ENCODE assay signal across 26 cellular contexts in genomic region chr22:41117127-41117965, GRCh38. TPM values are rescaled to one million over a fixed set of nuclear protein-coding genes. Genes with fewer than 3 reads are reported as not detected.
DNase-seq lines count a peak whose midpoint lies in the region; ATAC-seq and TF ChIP-seq lines count a peak whose summit lies in the region.
"Had no signal": no experiment of that assay in that cellular context is flagged by ENCODE, and none has a peak within 500 bp of the region (broad histone marks: within the 10 kb centered on the region; RNA-seq: fewer than 3 reads in every experiment).

No MANE protein-coding gene starts in this region.

- TF ChIP-seq EP300 in sigmoid colon (IDR thresholded peaks at IDR 0.05): no peak

- H3K4me3 ChIP-seq in HCT116 (replicated peaks in 1 of 2; ENCODE audit: low read depth in 1 of 2, low read length in 2 of 2) (no peak overlapping the region), sigmoid colon (no peak overlapping the region)
- H3K4me3 ChIP-seq: lung, pancreas, right atrium auricular region, SK-N-MC, uterus had no signal

- H2AFZ ChIP-seq in HCT116 (ENCODE audit: low read depth, low read length, poor library complexity, severe bottlenecking): no peak overlapping the region

- no peak overlapping the region for H3K4me2 ChIP-seq in HCT116 (ENCODE audit: low read length)

- CTCF ChIA-PET in activated naive CD4-positive, alpha-beta T cell treated with anti-CD3 and anti-CD28 coated beads, Interleukin-2, amount 10 ng/mL, durations not matched to agents 7 days and 5 days (lab: Charles Lee): interaction anchor here (1.2 kb wide), 1 partner anchor 151 kb away, joined by 3 read pairs; no protein-coding TSS in a partner anchor
- CTCF ChIA-PET in HCT116 (lab: Charles Lee) (interaction anchor here (0.5 kb wide), 1 partner anchor 196 kb away, joined by 3 read pairs; no protein-coding TSS in a partner anchor), HEK293T (lab: Yijun Ruan, JAX) (no interaction called here)

- no peak for TF ChIP-seq RAD21 in HCT116 (IDR thresholded peaks at IDR 0.05; ENCODE audit: low read depth)

- no peaks in the 10 kb centered on the region for H3K4me1 ChIP-seq in HCT116 (ENCODE audit: control insufficient read depth in 1 of 2, insufficient read depth in 2 of 2, low read length in 2 of 2)
- H3K4me1 ChIP-seq in sigmoid colon: peaks cover 0 to 45% (median 22%) of the 10 kb centered on the region in 4 donors
- H3K4me1 ChIP-seq: foreskin keratinocyte, pancreas had no signal

- no peak for TF ChIP-seq POLR2A in HCT116 (IDR thresholded peaks at IDR 0.05; ENCODE audit: borderline replicate concordance, extremely low read depth, insufficient read depth, insufficient read length)
- no peak for TF ChIP-seq POLR2A in sigmoid colon (IDR thresholded peaks at IDR 0.05)

- H3K4me3 Mint-ChIP-seq in activated naive CD4-positive, alpha-beta T cell treated with anti-CD3 and anti-CD28 coated beads, Interleukin-2, amount 10 ng/mL, durations not matched to agents 7 days and 5 days: no peak overlapping the region
- H3K4me3 Mint-ChIP-seq in chondrocyte (ENCODE audit: unreplicated experiment): no peak overlapping the region
- no peak overlapping the region for H3K4me3 Mint-ChIP-seq in stimulated activated naive B cell treated with anti-CD40 and anti-IgM and Interleukin-4, amounts not matched to agents 10 μg/mL and 1 μg/mL and 100 μg/mL, for 72 hours
- H3K4me3 Mint-ChIP-seq: activated CD8-positive, alpha-beta memory T cell treated with anti-CD3 and anti-CD28 coated beads, Interleukin-2, amount 10 ng/mL, durations not matched to agents 7 days and 5 days had no signal

- H3K27ac Mint-ChIP-seq in activated naive CD4-positive, alpha-beta T cell treated with anti-CD3 and anti-CD28 coated beads, Interleukin-2, amount 10 ng/mL, durations not matched to agents 7 days and 5 days: peak overlapping the region; percentile 12
- H3K27ac Mint-ChIP-seq in chondrocyte (ENCODE audit: unreplicated experiment): peak overlapping the region; percentile 47
- H3K27ac Mint-ChIP-seq in stimulated activated naive B cell treated with anti-CD40 and anti-IgM and Interleukin-4, amounts not matched to agents 10 μg/mL and 1 μg/mL and 100 μg/mL, for 72 hours: peak overlapping the region; percentile 62
- H3K27ac Mint-ChIP-seq: activated CD8-positive, alpha-beta memory T cell treated with anti-CD3 and anti-CD28 coated beads, Interleukin-2, amount 10 ng/mL, durations not matched to agents 7 days and 5 days; activated T-helper 2 cell treated with anti-CD3 and anti-CD28 coated beads, Interferon-gamma antibody, Interleukin-2, Interleukin-4, amounts not matched to agents 10 μg/mL and 5 μg/mL and 100 μg/mL, durations not matched to agents 14 hours and 24 hours and 36 hours had no signal

- 91 to 93% methylated on average over 9 of the region's 9 CpGs for WGBS in sigmoid colon, 2 donors

- peaks cover 98% of the 10 kb centered on the region for H3K79me2 ChIP-seq in HCT116 (ENCODE audit: insufficient read depth, low read length)

- H3K9me3 Mint-ChIP-seq in activated naive CD4-positive, alpha-beta T cell treated with anti-CD3 and anti-CD28 coated beads, Interleukin-2, amount 10 ng/mL, durations not matched to agents 7 days and 5 days: no peaks in the 10 kb centered on the region
- no peaks in the 10 kb centered on the region for H3K9me3 Mint-ChIP-seq in chondrocyte (ENCODE audit: low read depth)
- H3K9me3 Mint-ChIP-seq in stimulated activated naive B cell treated with anti-CD40 and anti-IgM and Interleukin-4, amounts not matched to agents 10 μg/mL and 1 μg/mL and 100 μg/mL, for 72 hours: no peaks in the 10 kb centered on the region
- H3K9me3 Mint-ChIP-seq: activated T-helper 2 cell treated with anti-CD3 and anti-CD28 coated beads, Interferon-gamma antibody, Interleukin-2, Interleukin-4, amounts not matched to agents 10 μg/mL and 5 μg/mL and 100 μg/mL, durations not matched to agents 14 hours and 24 hours and 36 hours had no signal

- no peak overlapping the region for H3K9ac ChIP-seq in HCT116 (ENCODE audit: low read length)

- TF ChIP-seq CTCF in HCT116 (IDR thresholded peaks at IDR 0.05 in 2 of 3, conservative IDR thresholded peaks at IDR 0.05 in 1 of 3; ENCODE audit: borderline replicate concordance in 1 of 3, insufficient read depth in 1 of 3, low read depth in 2 of 3, low read length in 2 of 3) (no peak), chondrocyte (IDR thresholded peaks at IDR 0.05) (no peak), sigmoid colon (IDR thresholded peaks at IDR 0.05) (no peak)

- ATAC-seq in HCT116 (no peak), HG03439 (IDR thresholded peaks at IDR 0.05; ENCODE audit: unreplicated experiment) (no peak)
- ATAC-seq in stimulated activated naive B cell treated with anti-CD40 and anti-IgM and Interleukin-4, amounts not matched to agents 10 μg/mL and 1 μg/mL and 100 μg/mL, for 72 hours (replicated peaks): no peak
- ATAC-seq: activated CD8-positive, alpha-beta memory T cell treated with anti-CD3 and anti-CD28 coated beads, Interleukin-2, amount 10 ng/mL, durations not matched to agents 7 days and 5 days; esophagus mucosa; foreskin keratinocyte; pancreas had no signal

- H4K20me1 ChIP-seq in HCT116 (ENCODE audit: insufficient read depth): peaks cover 7% of the 10 kb centered on the region; the same call in 1 of the 2 replicates

- peaks cover 57% of the 10 kb centered on the region for H3K36me3 Mint-ChIP-seq in activated naive CD4-positive, alpha-beta T cell treated with anti-CD3 and anti-CD28 coated beads, Interleukin-2, amount 10 ng/mL, durations not matched to agents 7 days and 5 days
- peaks cover 6% of the 10 kb centered on the region for H3K36me3 Mint-ChIP-seq in chondrocyte (ENCODE audit: low read depth)
- H3K36me3 Mint-ChIP-seq in stimulated activated naive B cell treated with anti-CD40 and anti-IgM and Interleukin-4, amounts not matched to agents 10 μg/mL and 1 μg/mL and 100 μg/mL, for 72 hours: peaks cover 26 to 48% of the 10 kb centered on the region in 2 donors

- no peak for DNase-seq in activated naive CD4-positive, alpha-beta T cell treated with anti-CD3 and anti-CD28 coated beads, Interleukin-2, amount 10 ng/mL, durations not matched to agents 7 days and 5 days
- DNase-seq in activated naive CD4-positive, alpha-beta T cell treated with Interleukin-2 at 50 U/mL for 16 hours: no peak
- DNase-seq in HCT116 (ENCODE audit: low read depth, low spot score): no peak
- no peak for DNase-seq in chondrocyte (ENCODE audit: low spot score)
- DNase-seq in stimulated activated naive B cell treated with anti-CD40 and anti-IgM and Interleukin-4, amounts not matched to agents 10 μg/mL and 1 μg/mL and 100 μg/mL, for 72 hours: no peak
- no peak for DNase-seq in sigmoid colon
- no peak for DNase-seq in HEK293T (ENCODE audit: extremely low spot score)
- DNase-seq: activated CD4-positive, CD25-positive, alpha-beta regulatory T cell; activated CD8-positive, alpha-beta memory T cell treated with anti-CD3 and anti-CD28 coated beads, Interleukin-2, amount 10 ng/mL, durations not matched to agents 7 days and 5 days; AML-193; DMS153; effector CD8-positive, alpha-beta T cell; HCEC 1CT; NCI-H1436 treated with DMSO at 0.1 percent for 48 hours; NCI-H446; pancreas; stimulated activated CD4-positive, alpha-beta T cell treated with anti-CD3 and anti-CD28 coated beads, Interleukin-2, amount 100 ng/mL, for 48 hours; substantia nigra; uterus had no signal

- no peaks in the 10 kb centered on the region for H3K27me3 Mint-ChIP-seq in activated naive CD4-positive, alpha-beta T cell treated with anti-CD3 and anti-CD28 coated beads, Interleukin-2, amount 10 ng/mL, durations not matched to agents 7 days and 5 days
- no peaks in the 10 kb centered on the region for H3K27me3 Mint-ChIP-seq in chondrocyte (ENCODE audit: low read depth)
- H3K27me3 Mint-ChIP-seq in stimulated activated naive B cell treated with anti-CD40 and anti-IgM and Interleukin-4, amounts not matched to agents 10 μg/mL and 1 μg/mL and 100 μg/mL, for 72 hours: no peaks in the 10 kb centered on the region
- H3K27me3 Mint-ChIP-seq: activated CD8-positive, alpha-beta memory T cell treated with anti-CD3 and anti-CD28 coated beads, Interleukin-2, amount 10 ng/mL, durations not matched to agents 7 days and 5 days had no signal

- BruUV-seq in HCT116 (replicated peaks; lab: Mats Ljungman, UMichigan): TSS peak; percentile 16

- H3K9me3 ChIP-seq in HCT116 (ENCODE audit: control insufficient read depth in 1 of 2, insufficient read depth in 1 of 2, low read depth in 1 of 2, low read length in 2 of 2) (no peaks in the 10 kb centered on the region), sigmoid colon (no peaks in the 10 kb centered on the region)
- H3K9me3 ChIP-seq: pancreas, right atrium auricular region, uterus had no signal

- POLR2A ChIA-PET in HCT116 (lab: Charles Lee): no interaction called here
- POLR2A ChIA-PET in HEK293T (lab: Yijun Ruan, JAX): no interaction called here

- H3K36me3 ChIP-seq in HCT116 (ENCODE audit: control insufficient read depth in 1 of 2, insufficient read depth in 2 of 2, low read length in 2 of 2) (peaks cover 15% of the 10 kb centered on the region in 2 experiments; a peak in 3 of 4 replicates), sigmoid colon (peaks cover 0 to 54% (median 11%) of the 10 kb centered on the region in 4 donors)
- H3K36me3 ChIP-seq: uterus had no signal

- H3K27ac ChIP-seq in HCT116 (ENCODE audit: low read depth, low read length) (no peak overlapping the region), sigmoid colon (no peak overlapping the region)
- H3K27ac ChIP-seq: foreskin keratinocyte, pancreas, right atrium auricular region, SK-N-MC, uterus had no signal

- intact Hi-C loops in HCT116 (cut with micrococcal nuclease): no loop called here
- intact Hi-C loops in sigmoid colon (cut with DNase I): no loop called here

- peaks cover 2% of the 10 kb centered on the region for H3K4me1 Mint-ChIP-seq in activated naive CD4-positive, alpha-beta T cell treated with anti-CD3 and anti-CD28 coated beads, Interleukin-2, amount 10 ng/mL, durations not matched to agents 7 days and 5 days
- peaks cover 39% of the 10 kb centered on the region for H3K4me1 Mint-ChIP-seq in chondrocyte (ENCODE audit: low read depth)
- H3K4me1 Mint-ChIP-seq in stimulated activated naive B cell treated with anti-CD40 and anti-IgM and Interleukin-4, amounts not matched to agents 10 μg/mL and 1 μg/mL and 100 μg/mL, for 72 hours: peaks cover 26 to 39% of the 10 kb centered on the region in 2 donors

- RAD21 ChIA-PET in HCT116 (lab: Charles Lee; ENCODE audit: low non-redundant PET in 1 of 2, low total read pairs in 2 of 2, uncharacterized antibody in 2 of 2, unreplicated experiment in 2 of 2): no interaction called here

- H3K27me3 ChIP-seq in HCT116 (ENCODE audit: insufficient read depth, low read length): no peaks in the 10 kb centered on the region
- H3K27me3 ChIP-seq in sigmoid colon: no peaks in the 10 kb centered on the region
- H3K27me3 ChIP-seq: foreskin keratinocyte, pancreas, right atrium auricular region, uterus had no signal

- H3K9me2 ChIP-seq in HCT116 (ENCODE audit: insufficient read depth): no peaks in the 10 kb centered on the region

TF ChIP-seq in HEK293T, 16 proteins besides CTCF, POLR2A, EP300 and RAD21 (continues in another document):
- no peak for TF ChIP-seq FOXK2 (IDR thresholded peaks at IDR 0.05)
- no peak for TF ChIP-seq NFRKB (IDR thresholded peaks at IDR 0.05)
- no peak for TF ChIP-seq SUZ12 (IDR thresholded peaks at IDR 0.05)

RNA-seq across cellular contexts. Expression of gene EP300, which starts 25.0 kb away (rescaled TPM):
- 38.8 TPM for total RNA-seq in HCT116 (2021; ENCODE audit: unreplicated experiment)
- polyA plus RNA-seq in HCT116 (2012): 23.2 and 28.9 TPM in 2 replicates
- 53.1 to 58.1 TPM (median 57.8 TPM) in 3 replicates for total RNA-seq in chondrocyte
- total RNA-seq in sigmoid colon: 100 to 1,000 TPM in 1 of 4 donors, 10 to 100 TPM in 3; 59.6 to 109 (median 79.2) TPM
- 10 to 100 TPM in 1 of 3 donors, 1 to 10 TPM in 2; 6.0 to 27.4 (median 9.0) TPM for polyA plus RNA-seq in sigmoid colon

Comparison
In these comparisons a context has a peak if more than half of its experiments do, and no peak if none do; other contexts are left out.
1. H3K27ac Mint-ChIP-seq: peak in every context shown above with its lines; median percentile 62 in stimulated activated naive B cell treated with anti-CD40 and anti-IgM and Interleukin-4, amounts not matched to agents 10 μg/mL and 1 μg/mL and 100 μg/mL, for 72 hours; 47 in chondrocyte; 12 in activated naive CD4-positive, alpha-beta T cell treated with anti-CD3 and anti-CD28 coated beads, Interleukin-2, amount 10 ng/mL, durations not matched to agents 7 days and 5 days.